ENCODE assay signal across 15 cellular contexts in genomic region chr16:88298882-88299745, GRCh38.
DNase-seq lines count a peak whose midpoint lies in the region; FAIRE-seq and TF ChIP-seq lines count a peak whose summit lies in the region.
"Had no signal": no experiment of that assay in that cellular context is flagged by ENCODE, and none has a peak within 500 bp of the region (broad histone marks: within the 10 kb centered on the region; RNA-seq: fewer than 3 reads in every experiment).

No MANE protein-coding gene starts in this region.

- H3K27me3 ChIP-seq in brain microvascular endothelial cell (replicated peaks), result no peaks in the 10 kb centered on the region

- no peak overlapping the region for H3K4me3 Mint-ChIP-seq in nephron
- H3K4me3 Mint-ChIP-seq: T-helper 2 cell treated with Interferon-gamma antibody and Interleukin-4, amounts not matched to agents 5 μg/mL and 100 μg/mL, for 36 hours had no signal

- H3K36me3 ChIP-seq in brain microvascular endothelial cell (replicated peaks), result no peaks in the 10 kb centered on the region

- DNase-seq in CD1c-positive myeloid dendritic cell (ENCODE audit: extremely low spot score) (peak; percentile 16), H54 (ENCODE audit: insufficient read length, low spot score) (peak; percentile 33), brain microvascular endothelial cell (peak; percentile 63), globus pallidus (ENCODE audit: low spot score) (no peak)
- DNase-seq in effector CD4-positive, alpha-beta T cell, result no peak
- DNase-seq in central memory CD4-positive, alpha-beta T cell, result no peak
- DNase-seq: activated T-cell treated with anti-CD3 and anti-CD28 coated beads for 4 hours; caudate nucleus; DMS 273 treated with DMSO at 0.1 percent for 48 hours; NCI-H2171 treated with DMSO at 0.1 percent for 48 hours; occipital lobe; stimulated activated CD4-positive, alpha-beta T cell treated with anti-CD3 and anti-CD28 coated beads, Interleukin-2, amount 100 ng/mL, for 24 hours; stimulated activated naive CD4-positive, alpha-beta T cell treated with Interleukin-2 at 50 U/mL for 16 hours had no signal

- in situ Hi-C loops in brain microvascular endothelial cell (cut with HindIII; ENCODE audit: low pct_ligation_motif_present, low sequenced_read_pairs), result no loop called here

- H3K27me3 Mint-ChIP-seq in nephron (ENCODE audit: low read depth), result peaks cover 23% of the 10 kb centered on the region

- no peak for TF ChIP-seq POLR2A in H54 (IDR thresholded peaks at IDR 0.05; ENCODE audit: low read depth, low read length)

- FAIRE-seq in H54 (lab: Jason Lieb, UNC), result no peak

- H3K4me1 Mint-ChIP-seq in nephron, result peaks cover 49% of the 10 kb centered on the region

- H3K4me3 ChIP-seq in brain microvascular endothelial cell (ENCODE audit: low read depth, low read length), result no peak overlapping the region

- peak overlapping the region; percentile 76 to 95 (median 94) for H3K27ac Mint-ChIP-seq in nephron
- H3K27ac Mint-ChIP-seq: T-helper 2 cell treated with Interferon-gamma antibody and Interleukin-4, amounts not matched to agents 5 μg/mL and 100 μg/mL, for 36 hours had no signal

- H3K36me3 Mint-ChIP-seq in nephron (ENCODE audit: low read depth), result no peaks in the 10 kb centered on the region

- peak overlapping the region; percentile 51 for H3K27ac ChIP-seq in brain microvascular endothelial cell

- TF ChIP-seq CTCF in brain microvascular endothelial cell (IDR thresholded peaks at IDR 0.05; ENCODE audit: low read depth, low read length, missing control alignments) (no peak), nephron (IDR thresholded peaks at IDR 0.05; ENCODE audit: unreplicated experiment in 3 of 3) (no peak)

- H3K9me3 Mint-ChIP-seq in nephron, result peaks cover 9% of the 10 kb centered on the region

Comparison
In these comparisons a context has a peak if more than half of its experiments do, and no peak if none do; other contexts are left out.
1. DNase-seq: peak in CD1c-positive myeloid dendritic cell (single experiment), H54 (single experiment) and brain microvascular endothelial cell (single experiment); none in effector CD4-positive, alpha-beta T cell (single experiment), globus pallidus (single experiment) and central memory CD4-positive, alpha-beta T cell (single experiment).